23 cellular contexts compared by ENCODE assay signal in the genomic region with DNA sequence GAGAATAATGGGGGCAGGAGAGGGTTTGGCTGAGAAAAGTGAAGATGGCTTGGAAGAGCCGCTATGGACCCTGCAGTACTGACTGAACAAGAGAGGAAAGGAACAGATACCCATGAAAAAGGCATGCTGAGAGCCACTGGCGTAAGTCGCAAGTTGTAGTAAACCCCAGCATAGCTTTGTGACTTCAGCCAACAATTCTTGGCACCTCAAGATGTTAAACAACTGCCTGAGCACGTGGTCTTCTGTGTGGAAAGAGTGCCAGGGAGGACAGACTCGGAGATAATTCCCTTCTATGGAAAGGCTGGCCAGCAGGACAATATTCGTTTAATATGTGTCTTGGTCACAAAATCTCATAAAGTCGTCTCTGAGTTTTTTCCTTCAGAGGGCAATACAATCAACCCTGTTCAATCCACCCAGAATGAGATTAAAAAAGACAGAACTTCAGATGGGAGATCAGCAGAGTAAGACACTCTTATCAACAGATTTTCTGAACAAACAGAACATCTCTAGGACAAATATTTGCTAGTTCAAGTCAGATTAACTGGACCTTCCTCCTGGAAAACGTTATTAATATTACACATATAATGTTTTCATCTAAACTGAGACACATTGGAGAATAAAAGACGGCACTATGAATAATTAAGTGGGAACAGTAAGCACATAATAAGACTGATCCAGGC. TPM values are rescaled to one million over a fixed set of nuclear protein-coding genes. Genes with fewer than 3 reads are reported as not detected.
DNase-seq lines count a peak whose midpoint lies in the region; ATAC-seq, FAIRE-seq and TF ChIP-seq lines count a peak whose summit lies in the region.
"Had no signal": no experiment of that assay in that cellular context is flagged by ENCODE, and none has a peak within 500 bp of the region (broad histone marks: within the 10 kb centered on the region; RNA-seq: fewer than 3 reads in every experiment).

No MANE protein-coding gene starts in this region.

- H3K27ac Mint-ChIP-seq in H9 = no peak overlapping the region
- H3K27ac Mint-ChIP-seq in effector memory CD8-positive, alpha-beta T cell = no peak overlapping the region
- H3K27ac Mint-ChIP-seq: activated CD8-positive, alpha-beta memory T cell treated with anti-CD3 and anti-CD28 coated beads, Interleukin-2, amount 10 ng/mL, durations not matched to agents 7 days and 5 days; activated naive CD8-positive, alpha-beta T cell had no signal

- ATAC-seq in left cardiac atrium = peak; percentile 69 to 91
- ATAC-seq in pancreas = peak; percentile 53 to 83 (median 76)
- no peak for ATAC-seq in effector memory CD8-positive, alpha-beta T cell (replicated peaks)
- ATAC-seq: activated CD8-positive, alpha-beta memory T cell treated with anti-CD3 and anti-CD28 coated beads, Interleukin-2, amount 10 ng/mL, durations not matched to agents 7 days and 5 days; foreskin keratinocyte; PC-3 had no signal

- H3K4me1 Mint-ChIP-seq in H9 = no peaks in the 10 kb centered on the region
- no peaks in the 10 kb centered on the region for H3K4me1 Mint-ChIP-seq in effector memory CD8-positive, alpha-beta T cell (ENCODE audit: low read depth in 2 of 2)

- H3K23ac ChIP-seq in H9 (ENCODE audit: insufficient read length, low read depth, low read length) = no peak overlapping the region

- no peak for TF ChIP-seq POLR2A in esophagus muscularis mucosa (IDR thresholded peaks at IDR 0.05; ENCODE audit: low read depth)

- intact Hi-C loops in esophagus muscularis mucosa (cut with DNase I) = no loop called here
- intact Hi-C loops in left cardiac atrium (cut with DNase I) = no loop called here
- intact Hi-C loops in pancreas (cut with DNase I) = loop anchor here in 1 of 3 donors (10.0 kb wide), 3 partner anchors 145 to 365 kb away; no protein-coding TSS in a partner anchor

- no peak overlapping the region for H2BK120ac ChIP-seq in H9 (ENCODE audit: low read depth, low read length, poor library complexity, severe bottlenecking)

- no peak overlapping the region for H4K5ac ChIP-seq in H9 (ENCODE audit: insufficient read length, low read depth, low read length)

- no peak overlapping the region for H3K9ac ChIP-seq in H9 (ENCODE audit: extremely low read depth, insufficient read length, low read length)

- WGBS in esophagus muscularis mucosa = 50% methylated on average over 9 of the region's 9 CpGs
- 46 to 48% methylated on average over 9 of the region's 9 CpGs for WGBS in pancreas, 2 donors
- no CpG with 5 or more reads among the region's 9 CpGs for WGBS in H9 (ENCODE audit: extremely low coverage, insufficient read length, low lambda C conversion rate)

- FAIRE-seq in pancreas (lab: Jason Lieb, UNC) = peak; percentile 9
- FAIRE-seq: colon, endometrium, GM12891, H1, keratinocyte had no signal

- no peak overlapping the region for H3T11ph ChIP-seq in H9 (ENCODE audit: low read length)

- TF ChIP-seq EP300 in esophagus muscularis mucosa (IDR thresholded peaks at IDR 0.05) = no peak

- H3K4me3 Mint-ChIP-seq in H9 = no peak overlapping the region
- no peak overlapping the region for H3K4me3 Mint-ChIP-seq in effector memory CD8-positive, alpha-beta T cell
- H3K4me3 Mint-ChIP-seq: activated CD8-positive, alpha-beta memory T cell treated with anti-CD3 and anti-CD28 coated beads, Interleukin-2, amount 10 ng/mL, durations not matched to agents 7 days and 5 days; activated naive CD8-positive, alpha-beta T cell had no signal

- H3K18ac ChIP-seq in H9 (ENCODE audit: insufficient read length, low read depth, low read length) = no peak overlapping the region

- no peak overlapping the region for H2AK5ac ChIP-seq in H9 (ENCODE audit: insufficient read length, low read length)

- H3K36me3 ChIP-seq in esophagus muscularis mucosa (no peaks in the 10 kb centered on the region), pancreas (no peaks in the 10 kb centered on the region)
- H3K36me3 ChIP-seq: tibial nerve had no signal

- H3K9me3 Mint-ChIP-seq in H9 = no peaks in the 10 kb centered on the region
- no peaks in the 10 kb centered on the region for H3K9me3 Mint-ChIP-seq in effector memory CD8-positive, alpha-beta T cell

- H2BK5ac ChIP-seq in H9 (ENCODE audit: insufficient read length, low read length) = no peak overlapping the region

- no peak overlapping the region for H3K4me3 ChIP-seq in esophagus muscularis mucosa
- H3K4me3 ChIP-seq in pancreas = no peak overlapping the region
- H3K4me3 ChIP-seq: tibial nerve had no signal

- no peak overlapping the region for H2BK15ac ChIP-seq in H9 (ENCODE audit: low read depth, low read length)

- H2BK20ac ChIP-seq in H9 (ENCODE audit: low read depth, low read length, poor library complexity, severe bottlenecking) = no peak overlapping the region

- H4K20me1 ChIP-seq in H9 (ENCODE audit: control insufficient read depth, insufficient read depth, insufficient read length) = no peaks in the 10 kb centered on the region

- no peaks in the 10 kb centered on the region for H3K79me2 ChIP-seq in H9 (ENCODE audit: insufficient read depth, low read length)

- TF ChIP-seq CTCF in esophagus muscularis mucosa (IDR thresholded peaks at IDR 0.05) (no peak), pancreas (IDR thresholded peaks at IDR 0.05) (no peak), H9 (conservative IDR thresholded peaks at IDR 0.05) (no peak)

- H2AFZ ChIP-seq in H9 (ENCODE audit: low read length) = no peak overlapping the region

- H3K27me3 ChIP-seq in esophagus muscularis mucosa (no peaks in the 10 kb centered on the region), pancreas (no peaks in the 10 kb centered on the region), H9 (ENCODE audit: insufficient read depth, low read length) (no peaks in the 10 kb centered on the region)
- H3K27me3 ChIP-seq: foreskin keratinocyte, tibial nerve had no signal

- H3K27me3 Mint-ChIP-seq in H9 (ENCODE audit: low read depth) = no peaks in the 10 kb centered on the region
- H3K27me3 Mint-ChIP-seq in effector memory CD8-positive, alpha-beta T cell = no peaks in the 10 kb centered on the region
- H3K27me3 Mint-ChIP-seq: activated CD8-positive, alpha-beta memory T cell treated with anti-CD3 and anti-CD28 coated beads, Interleukin-2, amount 10 ng/mL, durations not matched to agents 7 days and 5 days; activated naive CD8-positive, alpha-beta T cell had no signal

- H3K4me2 ChIP-seq in H9 (ENCODE audit: insufficient read depth, insufficient read length, low read length) = no peak overlapping the region

- no peak overlapping the region for H4K8ac ChIP-seq in H9 (replicated peaks; ENCODE audit: insufficient read length, low read depth, low read length)

- DNase-seq in esophagus muscularis mucosa (ENCODE audit: extremely low spot score) (no peak), left cardiac atrium (no peak), pancreas (peak in 1 of 6 donors; percentile 24), ureter (ENCODE audit: low spot score) (peak; percentile 67), H9 (no peak), HCEC 1CT (no peak)
- no peak for DNase-seq in effector memory CD8-positive, alpha-beta T cell
- DNase-seq: activated CD4-positive, alpha-beta T cell treated with anti-CD3 and anti-CD28 coated beads for 48 hours; activated CD8-positive, alpha-beta memory T cell treated with anti-CD3 and anti-CD28 coated beads, Interleukin-2, amount 10 ng/mL, durations not matched to agents 7 days and 5 days; AML-193; DMS79 treated with DMSO at 0.1 percent for 48 hours; foreskin keratinocyte; KBM-7; NCI-H1694; NCI-H2227 treated with DMSO at 0.1 percent for 48 hours; PC-3 had no signal

- H3K27ac ChIP-seq in esophagus muscularis mucosa (replicated peaks in 1 of 4) (peak overlapping the region; percentile 66 to 80 (median 78)), pancreas (no peak overlapping the region), H9 (ENCODE audit: insufficient read length, low read depth, low read length) (no peak overlapping the region)
- H3K27ac ChIP-seq: foreskin keratinocyte, tibial nerve had no signal

- peaks cover 10 to 48% (median 38%) of the 10 kb centered on the region in 4 donors for H3K4me1 ChIP-seq in esophagus muscularis mucosa
- H3K4me1 ChIP-seq in pancreas = no peaks in the 10 kb centered on the region
- no peaks in the 10 kb centered on the region for H3K4me1 ChIP-seq in H9 (ENCODE audit: insufficient read depth, low read length)
- H3K4me1 ChIP-seq: foreskin keratinocyte, tibial nerve had no signal

- no peaks in the 10 kb centered on the region for H3K23me2 ChIP-seq in H9 (ENCODE audit: insufficient read length, low read depth, low read length, poor library complexity, severe bottlenecking)

- H3K4ac ChIP-seq in H9 (ENCODE audit: low read depth, low read length) = no peak overlapping the region

- H4K91ac ChIP-seq in H9 (ENCODE audit: insufficient read length, low read depth, low read length) = no peak overlapping the region

- no peak overlapping the region for H2BK12ac ChIP-seq in H9 (ENCODE audit: insufficient read length, low read depth, low read length)

- no peaks in the 10 kb centered on the region for H3K36me3 Mint-ChIP-seq in H9 (ENCODE audit: insufficient read depth in 1 of 3, low read depth in 3 of 3)
- H3K36me3 Mint-ChIP-seq in effector memory CD8-positive, alpha-beta T cell (ENCODE audit: insufficient read depth) = no peaks in the 10 kb centered on the region
- H3K36me3 Mint-ChIP-seq: activated CD8-positive, alpha-beta memory T cell treated with anti-CD3 and anti-CD28 coated beads, Interleukin-2, amount 10 ng/mL, durations not matched to agents 7 days and 5 days; activated naive CD8-positive, alpha-beta T cell had no signal

- H3K14ac ChIP-seq in H9 (ENCODE audit: insufficient read depth, low read length) = no peak overlapping the region

- no peaks in the 10 kb centered on the region for H3K9me3 ChIP-seq in esophagus muscularis mucosa
- H3K9me3 ChIP-seq in pancreas = no peaks in the 10 kb centered on the region
- H3K9me3 ChIP-seq in H9 (ENCODE audit: control insufficient read depth, low read depth, low read length) = no peaks in the 10 kb centered on the region
- H3K9me3 ChIP-seq: tibial nerve had no signal

- H3K56ac ChIP-seq in H9 (ENCODE audit: insufficient read length, low read depth, low read length) = no peak overlapping the region

- no peaks in the 10 kb centered on the region for H3K79me1 ChIP-seq in H9 (ENCODE audit: insufficient read depth, low read depth, low read length, poor library complexity, severe bottlenecking)

RNA-seq across cellular contexts. Expression of gene NEK10, which starts 49.2 kb away (rescaled TPM):
- total RNA-seq in esophagus muscularis mucosa (1 to 10 TPM in 2 of 4 donors, under 1 TPM in 2; 0.58 to 2.5 (median 1.1) TPM), left cardiac atrium (1 to 10 TPM; 5.1 to 6.1 TPM), pancreas (under 1 TPM; 0.24 to 0.90 (median 0.37) TPM), ureter (9.4 TPM), H9 (2021) (0.66 and 0.97 TPM in 2 replicates)
- polyA plus RNA-seq in pancreas = under 1 TPM; 0.30 to 0.42 TPM

Comparison
In these comparisons a context has a peak if more than half of its experiments do, and no peak if none do; other contexts are left out.
1. H3K27ac ChIP-seq: peak in esophagus muscularis mucosa (4 of 4); none in pancreas (0 of 4) and H9 (single experiment).